10 cellular contexts compared by ENCODE assay signal in the genomic region with DNA sequence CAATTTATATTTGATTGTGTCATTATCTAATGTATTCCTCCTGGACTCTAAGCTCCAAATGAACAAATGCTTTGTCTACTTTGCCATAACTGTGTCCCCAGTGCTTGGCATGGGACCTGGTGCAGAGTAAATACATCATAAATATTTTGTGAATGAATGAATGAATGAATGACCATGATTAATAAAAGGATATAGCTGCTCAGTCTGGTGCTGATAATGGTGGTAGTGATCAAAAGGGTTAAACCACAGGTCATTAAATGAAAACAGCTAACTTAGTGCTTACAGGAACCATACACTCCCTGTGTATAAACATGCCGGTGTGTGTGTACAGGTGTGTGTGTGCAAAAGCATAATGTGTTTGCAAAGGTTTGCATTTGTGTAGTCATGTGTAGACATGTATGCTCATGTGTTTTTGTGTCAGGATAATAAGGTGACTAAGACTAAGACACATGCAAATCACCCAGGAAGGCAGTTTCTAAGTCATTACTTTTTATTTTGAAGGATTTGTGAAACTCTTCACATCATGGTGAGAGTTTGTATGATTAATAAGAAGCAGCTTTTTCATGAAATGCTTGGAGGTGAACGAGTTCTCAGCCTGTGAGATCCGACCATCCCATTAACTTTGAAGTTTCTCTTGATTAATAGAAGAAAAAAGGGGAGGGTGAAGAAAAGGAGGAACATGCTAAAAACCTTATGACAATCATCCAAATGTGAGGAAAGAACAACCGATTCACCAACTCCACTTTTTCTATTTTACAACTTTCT.
DNase-seq lines count a peak whose midpoint lies in the region; ATAC-seq and TF ChIP-seq lines count a peak whose summit lies in the region.
"Had no signal": no experiment of that assay in that cellular context is flagged by ENCODE, and none has a peak within 500 bp of the region (broad histone marks: within the 10 kb centered on the region; RNA-seq: fewer than 3 reads in every experiment).

No MANE protein-coding gene starts in this region.

- H4K20me1 ChIP-seq in DOHH2 (ENCODE audit: control insufficient read depth, insufficient read depth, low read depth, low read length): no peaks in the 10 kb centered on the region

- no peaks in the 10 kb centered on the region for H3K9me2 ChIP-seq in DOHH2 (replicated peaks; ENCODE audit: control insufficient read depth, low read length)

- no peaks in the 10 kb centered on the region for H3K9me3 ChIP-seq in DOHH2 (ENCODE audit: control insufficient read depth, insufficient read depth, low read length)

- DNase-seq in choroid plexus epithelial cell (ENCODE audit: low read depth) (peak; percentile 6), NCI-H774 (lab: John Stamatoyannopoulos, UW) (no peak), GM19238 (ENCODE audit: insufficient read length, low spot score) (no peak), DMS79 treated with DMSO at 0.1 percent for 48 hours (lab: John Stamatoyannopoulos, UW) (no peak), nucleus accumbens (lab: John Stamatoyannopoulos, UW) (no peak)
- DNase-seq: NCI-H524 treated with DMSO at 0.1 percent for 48 hours had no signal

- TF ChIP-seq CTCF in DOHH2 (IDR thresholded peaks at IDR 0.05; ENCODE audit: low read depth, low read length, poor library complexity, severe bottlenecking): no peak
- no peak for TF ChIP-seq CTCF in choroid plexus epithelial cell (conservative IDR thresholded peaks at IDR 0.05; ENCODE audit: low read depth, low read length)

- no peaks in the 10 kb centered on the region for H3K79me2 ChIP-seq in DOHH2 (ENCODE audit: control insufficient read depth, low read length)

- H3K27ac ChIP-seq in DOHH2 (ENCODE audit: low read depth, low read length): peak overlapping the region; percentile 1; the same call in 1 of the 2 replicates

- H3K27me3 ChIP-seq in DOHH2 (ENCODE audit: control insufficient read depth, low read length): peaks cover 5% of the 10 kb centered on the region; the same call in 1 of the 2 replicates

- H3K4me3 ChIP-seq in DOHH2 (ENCODE audit: low read length) (peak overlapping the region; percentile 44), choroid plexus epithelial cell (ENCODE audit: low read depth, low read length) (no peak overlapping the region)

- peaks cover 35% of the 10 kb centered on the region for H3K4me1 ChIP-seq in DOHH2 (ENCODE audit: control insufficient read depth, low read length)

- no peaks in the 10 kb centered on the region for H3K36me3 ChIP-seq in DOHH2 (ENCODE audit: control insufficient read depth, low read length)

- ATAC-seq in GM19468 (IDR thresholded peaks at IDR 0.05; ENCODE audit: extremely low read depth, unreplicated experiment): peak; percentile 58
- peak; percentile 66 for ATAC-seq in HG03097 (IDR thresholded peaks at IDR 0.05; ENCODE audit: low FRiP score, unreplicated experiment)
- ATAC-seq: HCT116 had no signal

- 0 out of 2 replicates have a peak, but pooled peaks cover 2% of the 10 kb centered on the region for H3F3A ChIP-seq in DOHH2 (ENCODE audit: control insufficient read depth, insufficient read depth)

- H3K4me2 ChIP-seq in DOHH2 (ENCODE audit: low read length): peak overlapping the region; percentile 52
